ENCODE assay signal across 20 cellular contexts in genomic region chr2:84716564-84716963, GRCh38.
A peak's percentile ranks its signal among the peaks of the same experiment; 100 is the strongest.
DNase-seq lines count a peak whose midpoint lies in the region; ATAC-seq, FAIRE-seq and TF ChIP-seq lines count a peak whose summit lies in the region.
"Had no signal": no experiment of that assay in that cellular context is flagged by ENCODE, and none has a peak within 500 bp of the region (broad histone marks: within the 10 kb centered on the region; RNA-seq: fewer than 3 reads in every experiment).

No MANE protein-coding gene starts in this region.

- TF ChIP-seq EP300 in H1 (IDR thresholded peaks at IDR 0.05; ENCODE audit: borderline replicate concordance in 1 of 2, low read depth in 2 of 2, low read length in 2 of 2), result no peak

- H4K20me1 ChIP-seq in H1 (replicated peaks in 1 of 2; ENCODE audit: control insufficient read depth in 1 of 2, insufficient read depth in 2 of 2, low read length in 2 of 2), result no peaks in the 10 kb centered on the region

- intact Hi-C loops in heart left ventricle (cut with DNase I) (no loop called here), right cardiac atrium (cut with DNase I) (no loop called here), aorta (cut with DNase I) (no loop called here)

- no peak overlapping the region for H2BK15ac ChIP-seq in H1 (ENCODE audit: low read length)

- WGBS in heart left ventricle, 4 donors, result 36 to 38% (median 38%) methylated on average over 2 of the region's 2 CpGs
- WGBS in right cardiac atrium, result 44% methylated on average over 2 of the region's 2 CpGs
- WGBS in H1 (ENCODE audit: extremely low coverage in 1 of 2, insufficient coverage in 1 of 2, insufficient read length in 1 of 2, insufficient replicate concordance in 2 of 2, low coverage in 1 of 2, low lambda C conversion rate in 2 of 2, missing lambda C conversion rate in 1 of 2), 2 experiments, result 91% methylated on average over 2 of the region's 2 CpGs; no CpG with 5 or more reads in 1 of the 2 experiments
- WGBS in aorta, 2 donors, result 38 to 42% methylated on average over 2 of the region's 2 CpGs

- no peak overlapping the region for H2BK120ac ChIP-seq in H1 (replicated peaks; ENCODE audit: low read depth, low read length)

- CTCF ChIA-PET in H1 (lab: Charles Lee; ENCODE audit: partially characterized antibody), result interaction anchor here (0.8 to 1.5 kb wide), 4 partner anchors 9 to 141 kb away, joined by 3 to 4 read pairs (median 3); no protein-coding TSS in a partner anchor

- peak; percentile 58 to 66 (median 59) for ATAC-seq in heart left ventricle
- no peak for ATAC-seq in right cardiac atrium
- peak; percentile 24 for ATAC-seq in aorta (ENCODE audit: low FRiP score)
- no peak for ATAC-seq in GM21390 (IDR thresholded peaks at IDR 0.05; ENCODE audit: unreplicated experiment)
- ATAC-seq: HepG2, PC-3 had no signal

- no peaks in the 10 kb centered on the region for H3K79me2 ChIP-seq in H1 (ENCODE audit: control insufficient read depth in 1 of 2, insufficient read depth in 2 of 2, low read length in 2 of 2)

- no peak overlapping the region for H4K91ac ChIP-seq in H1 (replicated peaks; ENCODE audit: insufficient read length, low read length)

- H3K14ac ChIP-seq in H1 (ENCODE audit: insufficient read length), result no peak overlapping the region

- H3K23me2 ChIP-seq in H1 (ENCODE audit: low read depth, low read length), result peaks cover 2% of the 10 kb centered on the region; the same call in 1 of the 2 replicates

- no peaks in the 10 kb centered on the region for H3K9me3 ChIP-seq in heart left ventricle
- no peaks in the 10 kb centered on the region for H3K9me3 ChIP-seq in right cardiac atrium (ENCODE audit: control insufficient read depth, low read length)
- no peaks in the 10 kb centered on the region for H3K9me3 ChIP-seq in H1 (ENCODE audit: insufficient read depth in 2 of 2, low read depth in 1 of 2, low read length in 1 of 2)
- H3K9me3 ChIP-seq in aorta (ENCODE audit: control insufficient read depth, low read length), result no peaks in the 10 kb centered on the region
- H3K9me3 ChIP-seq: Caco-2 had no signal

- H2AFZ ChIP-seq in H1 (ENCODE audit: low read length), result 0 out of 2 replicates have a peak overlapping the region, but pooled peaks have one; percentile 56
- H2AFZ ChIP-seq: GM23248 had no signal

- H2BK12ac ChIP-seq in H1 (ENCODE audit: low read depth, low read length), result no peak overlapping the region

- no peak overlapping the region for H3K23ac ChIP-seq in H1 (ENCODE audit: insufficient read length)

- TF ChIP-seq CTCF in heart left ventricle (IDR thresholded peaks at IDR 0.05) (no peak), H1 (IDR thresholded peaks at IDR 0.05; ENCODE audit: control extremely low read depth in 1 of 3, insufficient read depth in 1 of 3, low read depth in 1 of 3, low read length in 3 of 3) (no peak)

- H2AK5ac ChIP-seq in H1 (ENCODE audit: low read depth, low read length), result no peak overlapping the region

- POLR2A ChIA-PET in H1 (lab: Charles Lee; ENCODE audit: partially characterized antibody), result no interaction called here

- H3K27me3 ChIP-seq in heart left ventricle (no peaks in the 10 kb centered on the region), right cardiac atrium (ENCODE audit: control insufficient read depth, insufficient read depth) (no peaks in the 10 kb centered on the region), H1 (replicated peaks in 1 of 4; ENCODE audit: control insufficient read depth in 3 of 4, extremely low read depth in 1 of 4, insufficient read depth in 3 of 4, low read length in 3 of 4) (no peaks in the 10 kb centered on the region), aorta (ENCODE audit: control insufficient read depth in 1 of 2, insufficient read depth in 2 of 2, low read length in 1 of 2) (no peaks in the 10 kb centered on the region)

- H2BK5ac ChIP-seq in H1 (ENCODE audit: low read depth, low read length), result no peak overlapping the region

- H3K27ac ChIP-seq in heart left ventricle (no peak overlapping the region), right cardiac atrium (ENCODE audit: low read length) (no peak overlapping the region), H1 (ENCODE audit: low read depth, low read length) (no peak overlapping the region), aorta (ENCODE audit: low read depth in 1 of 2, low read length in 2 of 2) (no peak overlapping the region)
- H3K27ac ChIP-seq: GM23248 had no signal

- H3K56ac ChIP-seq in H1 (replicated peaks; ENCODE audit: insufficient read length, low read depth, low read length), result no peak overlapping the region

- H3K4me3 ChIP-seq in heart left ventricle, result no peak overlapping the region
- no peak overlapping the region for H3K4me3 ChIP-seq in right cardiac atrium (ENCODE audit: low read length)
- H3K4me3 ChIP-seq in H1 (ENCODE audit: extremely low read depth in 1 of 4, insufficient read depth in 2 of 4, low read depth in 3 of 4, low read length in 4 of 4), result no peak overlapping the region
- H3K4me3 ChIP-seq in aorta (ENCODE audit: low read length in 2 of 2), result no peak overlapping the region
- H3K4me3 ChIP-seq: GM23248 had no signal

- H4K8ac ChIP-seq in H1 (ENCODE audit: extremely low read depth, insufficient read depth, low read length), result no peak overlapping the region

- H3K9ac ChIP-seq in H1 (replicated peaks in 1 of 4; ENCODE audit: extremely low read depth in 1 of 4, low read depth in 3 of 4, low read length in 3 of 4), result no peak overlapping the region
- H3K9ac ChIP-seq: GM23248 had no signal

- TF ChIP-seq RAD21 in H1 (IDR thresholded peaks at IDR 0.05 in 1 of 2, conservative IDR thresholded peaks at IDR 0.05 in 1 of 2; ENCODE audit: low read depth in 2 of 2, low read length in 2 of 2), result no peak

- H3K4me1 ChIP-seq in heart left ventricle (no peaks in the 10 kb centered on the region), right cardiac atrium (ENCODE audit: control insufficient read depth, insufficient read depth, low read length) (peaks cover 2% of the 10 kb centered on the region), H1 (replicated peaks in 1 of 4; ENCODE audit: control insufficient read depth in 3 of 4, insufficient read depth in 4 of 4, low read length in 3 of 4) (no peaks in the 10 kb centered on the region), aorta (ENCODE audit: control insufficient read depth in 1 of 2, insufficient read depth in 2 of 2, low read length in 2 of 2) (no peaks in the 10 kb centered on the region)
- H3K4me1 ChIP-seq: Caco-2 had no signal

- no peak overlapping the region for H2BK20ac ChIP-seq in H1 (ENCODE audit: low read length)

- no peak overlapping the region for H3K18ac ChIP-seq in H1 (ENCODE audit: extremely low read depth, low read length)

- no peaks in the 10 kb centered on the region for H3K79me1 ChIP-seq in H1 (ENCODE audit: low read depth, low read length)

- no peak overlapping the region for H3K4me2 ChIP-seq in H1 (ENCODE audit: insufficient read depth in 1 of 2, low read depth in 2 of 2, low read length in 2 of 2)

- DNase-seq in NCI-H82 (lab: John Stamatoyannopoulos, UW) (peak; percentile 34), NCI-H82 treated with DMSO at 0.1 percent for 48 hours (lab: John Stamatoyannopoulos, UW; ENCODE audit: unreplicated experiment) (no peak), heart left ventricle (no peak), right cardiac atrium (no peak), H1 (ENCODE audit: low read depth in 1 of 2, low spot score in 2 of 2) (no peak), aorta (no peak), GM19238 (ENCODE audit: insufficient read length, low spot score) (no peak)
- DNase-seq: 8988T, Caco-2, DMS153, GDM1, GM23248, KG1, NCI-H1105 treated with DMSO at 0.1 percent for 48 hours, NCI-H1694 treated with DMSO at 0.1 percent for 48 hours, NCI-H774, PC-3, RPMI8226 had no signal

- no peak overlapping the region for H4K5ac ChIP-seq in H1 (ENCODE audit: insufficient read length, low read depth, low read length)

- FAIRE-seq in H1 (lab: Jason Lieb, UNC), result no peak
- FAIRE-seq: HepG2 had no signal

- no peak overlapping the region for H3K4ac ChIP-seq in H1 (replicated peaks; ENCODE audit: insufficient read length, low read depth, low read length)

- H3K36me3 ChIP-seq in heart left ventricle, result no peaks in the 10 kb centered on the region
- H3K36me3 ChIP-seq in H1 (ENCODE audit: control insufficient read depth in 2 of 4, insufficient read depth in 4 of 4, low read length in 3 of 4), result no peaks in the 10 kb centered on the region
- H3K36me3 ChIP-seq in aorta (ENCODE audit: control insufficient read depth in 1 of 2, insufficient read depth in 2 of 2, low read length in 1 of 2), result no peaks in the 10 kb centered on the region

- TF ChIP-seq POLR2A in heart left ventricle (IDR thresholded peaks at IDR 0.05) (no peak), H1 (IDR thresholded peaks at IDR 0.05; ENCODE audit: control extremely low read depth in 1 of 2, low read depth in 2 of 2, low read length in 2 of 2) (no peak)

TF ChIP-seq in H1, 55 proteins besides CTCF, POLR2A, EP300 and RAD21:
- TF ChIP-seq HDAC2 (IDR thresholded peaks at IDR 0.05; ENCODE audit: borderline replicate concordance in 1 of 2, low read depth in 2 of 2, low read length in 2 of 2), result no peak
- TF ChIP-seq SRF (IDR thresholded peaks at IDR 0.05; ENCODE audit: low read depth, low read length), result no peak
- no peak for TF ChIP-seq BCL11A (IDR thresholded peaks at IDR 0.05; ENCODE audit: low read depth in 2 of 2, low read length in 2 of 2)
- no peak for TF ChIP-seq BRCA1 (IDR thresholded peaks at IDR 0.05; ENCODE audit: low read depth, low read length)

Comparison
In these comparisons a context has a peak if more than half of its experiments do, and no peak if none do; other contexts are left out.
1. ATAC-seq: peak in heart left ventricle (4 of 4) and aorta (single experiment); none in right cardiac atrium (0 of 2) and GM21390 (single experiment).